27 cellular contexts compared by ENCODE assay signal in the genomic region with DNA sequence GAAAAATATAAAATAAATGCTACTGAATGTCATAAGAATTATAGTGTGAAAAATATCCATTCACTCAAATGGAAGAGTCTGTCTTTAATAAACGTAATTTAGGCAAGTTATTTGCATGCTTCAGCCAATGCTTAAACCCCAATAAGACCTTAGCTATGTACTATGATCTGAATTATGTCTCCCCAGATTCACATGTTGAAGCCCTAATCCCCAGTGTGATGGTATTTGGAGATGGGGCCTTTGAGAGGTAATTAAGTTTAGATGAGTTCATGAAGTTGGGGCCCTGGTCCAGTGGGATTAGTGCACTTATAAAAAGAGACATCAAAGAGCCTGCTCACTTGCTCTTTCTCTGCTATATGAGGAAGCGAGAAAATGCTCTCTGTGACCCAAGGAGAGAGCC.
"Had no signal": no experiment of that assay in that cellular context is flagged by ENCODE, and none has a peak within 500 bp of the region (broad histone marks: within the 10 kb centered on the region; RNA-seq: fewer than 3 reads in every experiment).

No MANE protein-coding gene starts in this region.

- FAIRE-seq: small intestine, urothelium cell line had no signal

- H3K4me3 ChIP-seq: neural progenitor cell, ovary, psoas muscle, right lobe of liver, sigmoid colon, suprapubic skin, testis, tibial nerve, upper lobe of left lung, vagina had no signal

- H3K79me2 ChIP-seq: parathyroid adenoma had no signal

- H3K4me1 ChIP-seq: psoas muscle, sigmoid colon, testis had no signal

- ATAC-seq: natural killer cell; psoas muscle; right lobe of liver; stimulated activated memory B cell treated with anti-CD40 and anti-IgM and Interleukin-4, amounts not matched to agents 10 μg/mL and 1 μg/mL and 100 μg/mL, for 72 hours; stimulated activated naive CD8-positive, alpha-beta T cell treated with anti-CD3 and anti-CD28 coated beads, Interleukin-15, amount 100 ng/mL, for 72 hours; stimulated activated naive CD8-positive, alpha-beta T cell treated with anti-CD3 and anti-CD28 coated beads, Interleukin-15, Interleukin-2, amounts not matched to agents 100 U/mL and 50 U/mL, for 24 hours had no signal

- DNase-seq: natural killer cell; occipital lobe; ovary; posterior cingulate gyrus; psoas muscle; right cardiac atrium; right lobe of liver; sigmoid colon; small intestine; stimulated activated CD4-positive, alpha-beta T cell treated with anti-CD3 and anti-CD28 coated beads, Interleukin-1b, Interleukin-23, amount 100 ng/mL, for 48 hours; stimulated activated CD4-positive, alpha-beta T cell treated with anti-CD3 and anti-CD28 coated beads, Interleukin-4, amount 100 ng/mL, for 1 hour; stimulated activated CD4-positive, alpha-beta T cell treated with anti-CD3 and anti-CD28 coated beads, Interleukin-4, amount 100 ng/mL, for 4 hours; stimulated activated CD8-positive, alpha-beta memory T cell treated with anti-CD3 and anti-CD28 coated beads, Interleukin-4, amount 100 ng/mL, for 48 hours; stimulated activated naive CD4-positive, alpha-beta T cell; stimulated activated naive CD8-positive, alpha-beta T cell treated with anti-CD3 and anti-CD28 coated beads, Interleukin-15, amount 100 ng/mL, for 72 hours; stimulated activated naive CD8-positive, alpha-beta T cell treated with anti-CD3 and anti-CD28 coated beads, Interleukin-15, Interleukin-2, amounts not matched to agents 100 U/mL and 50 U/mL, for 24 hours; substantia nigra; testis; trophoblast cell; upper lobe of left lung had no signal

- H3K27me3 ChIP-seq: neural progenitor cell, ovary, right lobe of liver, sigmoid colon, suprapubic skin, testis, tibial nerve, upper lobe of left lung, vagina had no signal

- H3K9ac ChIP-seq: neural progenitor cell, parathyroid adenoma had no signal

- H3K27ac ChIP-seq: neural progenitor cell, ovary, parathyroid adenoma, psoas muscle, right lobe of liver, sigmoid colon, suprapubic skin, testis, tibial nerve, vagina had no signal

- H2AFZ ChIP-seq: neural progenitor cell, parathyroid adenoma had no signal

- H3K9me3 ChIP-seq: ovary, psoas muscle, right lobe of liver, sigmoid colon, suprapubic skin, testis, tibial nerve, upper lobe of left lung, vagina had no signal

- H3K36me3 ChIP-seq: neural progenitor cell, ovary, right lobe of liver, sigmoid colon, suprapubic skin, tibial nerve, upper lobe of left lung, vagina had no signal

- H3K4me2 ChIP-seq: neural progenitor cell had no signal
